Comparison of ENCODE assay signal across 15 cellular contexts in genomic region chr9:115167175-115167574, GRCh38. TPM values are rescaled to one million over a fixed set of nuclear protein-coding genes. Genes with fewer than 3 reads are reported as not detected.
A peak's percentile ranks its signal among the peaks of the same experiment; 100 is the strongest.
DNase-seq lines count a peak whose midpoint lies in the region; ATAC-seq, FAIRE-seq and TF ChIP-seq lines count a peak whose summit lies in the region.
"Had no signal": no experiment of that assay in that cellular context is flagged by ENCODE, and none has a peak within 500 bp of the region (broad histone marks: within the 10 kb centered on the region; RNA-seq: fewer than 3 reads in every experiment).

No MANE protein-coding gene starts in this region.

- H3K27me3 ChIP-seq in BJ (ENCODE audit: control insufficient read depth, insufficient read depth, low read length): no peaks in the 10 kb centered on the region
- no peaks in the 10 kb centered on the region for H3K27me3 ChIP-seq in MG63
- H3K27me3 ChIP-seq in bronchial epithelial cell (ENCODE audit: control insufficient read depth, insufficient read depth, low read length): no peaks in the 10 kb centered on the region
- H3K27me3 ChIP-seq in colonic mucosa: no peaks in the 10 kb centered on the region

- no peak overlapping the region for H3K9ac ChIP-seq in colonic mucosa (ENCODE audit: low read depth in 2 of 2, low read length in 2 of 2)
- H3K9ac ChIP-seq: parathyroid adenoma had no signal

- no peaks in the 10 kb centered on the region for H3K9me3 ChIP-seq in MG63
- H3K9me3 ChIP-seq in colonic mucosa: no peaks in the 10 kb centered on the region

- POLR2A ChIA-PET in BJ (lab: Charles Lee): no interaction called here

- H3K4me3 ChIP-seq in BJ (ENCODE audit: low read depth, low read length) (no peak overlapping the region), MG63 (no peak overlapping the region), bronchial epithelial cell (ENCODE audit: low read depth, low read length) (no peak overlapping the region), colonic mucosa (no peak overlapping the region)

- H3K27ac ChIP-seq in colonic mucosa: no peak overlapping the region
- H3K27ac ChIP-seq: parathyroid adenoma had no signal

- ATAC-seq in HG02884 (IDR thresholded peaks at IDR 0.05; ENCODE audit: unreplicated experiment): no peak
- ATAC-seq: effector memory CD8-positive, alpha-beta T cell; stimulated activated effector memory CD8-positive, alpha-beta T cell treated with anti-CD3 and anti-CD28 coated beads, Interleukin-12 subunit alpha, Interleukin-12 subunit beta, amount 100 ng/mL, for 72 hours had no signal

- no peaks in the 10 kb centered on the region for H3K36me3 ChIP-seq in BJ (ENCODE audit: control insufficient read depth, insufficient read depth, low read length)
- no peaks in the 10 kb centered on the region for H3K36me3 ChIP-seq in MG63
- no peaks in the 10 kb centered on the region for H3K36me3 ChIP-seq in bronchial epithelial cell (ENCODE audit: control insufficient read depth, insufficient read depth, low read length)
- no peaks in the 10 kb centered on the region for H3K36me3 ChIP-seq in colonic mucosa

- CTCF ChIA-PET in BJ (lab: Yijun Ruan, JAX): interaction anchor here (1.6 to 2.2 kb wide), 2 partner anchors 38 to 49 kb away, joined by 4 to 5 read pairs; partner anchors contain the start of gene TNC

- DNase-seq in BJ (ENCODE audit: low read depth) (peak; percentile 60), MG63 (peak; percentile 66), bronchial epithelial cell (ENCODE audit: low read depth) (peak; percentile 88), kidney tubule cell (ENCODE audit: low spot score) (peak; percentile 94), NCI-H1105 (lab: John Stamatoyannopoulos, UW) (no peak), hypothalamus (lab: John Stamatoyannopoulos, UW) (no peak), colonic mucosa (no peak)
- DNase-seq: C1 segment of cervical spinal cord; effector memory CD8-positive, alpha-beta T cell; GDM1; NCI-H446; stimulated activated CD4-positive, alpha-beta T cell treated with anti-CD3 and anti-CD28 coated beads, Interleukin-2, amount 100 ng/mL, for 24 hours had no signal

- FAIRE-seq in bronchial epithelial cell (lab: Jason Lieb, UNC): no peak

- TF ChIP-seq CTCF in BJ (IDR thresholded peaks at IDR 0.05; ENCODE audit: insufficient read depth, low read depth, low read length) (no peak), bronchial epithelial cell (IDR thresholded peaks at IDR 0.05; ENCODE audit: insufficient read depth, low read length, severe bottlenecking) (no peak), colonic mucosa (IDR thresholded peaks at IDR 0.05) (no peak)

- intact Hi-C loops in colonic mucosa (cut with DNase I): loop anchor here (10.0 kb wide), 1 partner anchor 358 kb away; no protein-coding TSS in a partner anchor

- H3K4me1 ChIP-seq in colonic mucosa: no peaks in the 10 kb centered on the region
- H3K4me1 ChIP-seq: parathyroid adenoma had no signal

RNA-seq across cellular contexts. Expression of gene TNC, which starts 49.2 kb away (rescaled TPM):
- 233 and 648 TPM in 2 replicates for polyA plus RNA-seq in BJ (2011; rRNA removed)
- polyA minus RNA-seq in BJ (2011; rRNA and poly(A)+ RNA removed): 301 and 361 TPM in 2 replicates
- total RNA-seq in MG63 (2014; rRNA removed; shearing (Covaris generic); ENCODE audit: low replicate concordance): 3.0 and 4.2 TPM in 2 replicates
- total RNA-seq in bronchial epithelial cell (124 and 204 TPM in 2 replicates), colonic mucosa (10 to 100 TPM in 1 of 2 donors, 1 to 10 TPM in 1; 5.0 to 65.6 TPM)

Comparison
In these comparisons a context has a peak if more than half of its experiments do, and no peak if none do; other contexts are left out.
1. DNase-seq: peak in BJ (single experiment), MG63 (single experiment), bronchial epithelial cell (single experiment) and kidney tubule cell (single experiment); none in NCI-H1105 (single experiment), hypothalamus (0 of 51) and colonic mucosa (single experiment).